In genomic region chr5:132180134-132180745, GRCh38 we compare ENCODE assay signal across 10 cellular contexts. TPM values are rescaled to one million over a fixed set of nuclear protein-coding genes. Genes with fewer than 3 reads are reported as not detected.
A peak's percentile ranks its signal among the peaks of the same experiment; 100 is the strongest.
DNase-seq lines count a peak whose midpoint lies in the region; ATAC-seq, FAIRE-seq and TF ChIP-seq lines count a peak whose summit lies in the region.
"Had no signal": no experiment of that assay in that cellular context is flagged by ENCODE, and none has a peak within 500 bp of the region (broad histone marks: within the 10 kb centered on the region; RNA-seq: fewer than 3 reads in every experiment).

No MANE protein-coding gene starts in this region.

- H3K4me3 ChIP-seq in GM06990 (replicated peaks; ENCODE audit: low read depth, low read length) (no peak overlapping the region), astrocyte (ENCODE audit: insufficient read depth, low read depth, low read length) (no peak overlapping the region), iPS-18c (ENCODE audit: insufficient read depth, low read depth, low read length) (peak overlapping the region; percentile 2; the same call in 1 of the 2 replicates), stomach (no peak overlapping the region)

- peak; percentile 59 for FAIRE-seq in astrocyte (lab: Jason Lieb, UNC)

- no peak overlapping the region for H3K27ac Mint-ChIP-seq in astrocyte (ENCODE audit: unreplicated experiment)
- H3K27ac Mint-ChIP-seq: IgD-negative memory B cell had no signal

- intact Hi-C loops in stomach (cut with DNase I; ENCODE audit: low total_unique reads) = loop anchor here (10.0 kb wide), 1 partner anchor 115 kb away; the partner anchor contains the start of gene IL3

- 16 to 19% (median 16%) methylated on average over 8 of the region's 8 CpGs for WGBS in stomach, 5 donors

- peaks cover 5% of the 10 kb centered on the region for H3K4me1 Mint-ChIP-seq in astrocyte (ENCODE audit: low read depth, unreplicated experiment)

- no peaks in the 10 kb centered on the region for H3K9me3 ChIP-seq in astrocyte (ENCODE audit: insufficient read depth, low read depth, low read length)
- H3K9me3 ChIP-seq in iPS-18c (ENCODE audit: control insufficient read depth, insufficient read depth, low read length) = no peaks in the 10 kb centered on the region
- H3K9me3 ChIP-seq in stomach = no peaks in the 10 kb centered on the region

- peak overlapping the region; percentile 8 for H3K4me2 ChIP-seq in astrocyte (ENCODE audit: low read length)

- H3K9ac ChIP-seq in astrocyte (ENCODE audit: low read length) = no peak overlapping the region

- H3K36me3 ChIP-seq in GM06990 (ENCODE audit: control insufficient read depth, insufficient read depth, low read length) (no peaks in the 10 kb centered on the region), astrocyte (ENCODE audit: insufficient read depth, low read length) (no peaks in the 10 kb centered on the region), stomach (no peaks in the 10 kb centered on the region)

- no peak for TF ChIP-seq POLR2A in stomach (IDR thresholded peaks at IDR 0.05)

- TF ChIP-seq CTCF in GM06990 (IDR thresholded peaks at IDR 0.05; ENCODE audit: insufficient read depth, low read length, poor library complexity, severe bottlenecking) (peak; percentile 73), astrocyte (IDR thresholded peaks at IDR 0.05; ENCODE audit: insufficient read depth, low read depth, low read length) (peak; percentile 89), stomach (IDR thresholded peaks at IDR 0.05) (peak in 5 of 7 experiments; percentile 49 to 74 (median 64))

- H4K20me1 ChIP-seq in astrocyte (ENCODE audit: insufficient read depth, low read length) = no peaks in the 10 kb centered on the region

- TF ChIP-seq EP300 in stomach (IDR thresholded peaks at IDR 0.05) = no peak

- H3K36me3 Mint-ChIP-seq in astrocyte (ENCODE audit: low read depth, unreplicated experiment) = peaks cover 7% of the 10 kb centered on the region
- H3K36me3 Mint-ChIP-seq: IgD-negative memory B cell had no signal

- H3K27ac ChIP-seq in astrocyte (ENCODE audit: low read depth, low read length) = no peak overlapping the region
- no peak overlapping the region for H3K27ac ChIP-seq in stomach

- no peaks in the 10 kb centered on the region for H3K27me3 Mint-ChIP-seq in astrocyte (ENCODE audit: low read depth, unreplicated experiment)
- H3K27me3 Mint-ChIP-seq: IgD-negative memory B cell, naive B cell had no signal

- ATAC-seq in HG02973 (IDR thresholded peaks at IDR 0.05; ENCODE audit: unreplicated experiment) (no peak), GM18868 (IDR thresholded peaks at IDR 0.05; ENCODE audit: unreplicated experiment) (no peak)

- H3K4me3 Mint-ChIP-seq in astrocyte (ENCODE audit: unreplicated experiment) = no peak overlapping the region
- H3K4me3 Mint-ChIP-seq: naive B cell had no signal

- no peaks in the 10 kb centered on the region for H3K27me3 ChIP-seq in GM06990 (replicated peaks; ENCODE audit: control insufficient read depth, insufficient read depth, low read length)
- H3K27me3 ChIP-seq in astrocyte (ENCODE audit: insufficient read depth, low read length) = no peaks in the 10 kb centered on the region
- no peaks in the 10 kb centered on the region for H3K27me3 ChIP-seq in stomach

- peaks cover 6% of the 10 kb centered on the region for H3K9me3 Mint-ChIP-seq in astrocyte (ENCODE audit: unreplicated experiment)
- H3K9me3 Mint-ChIP-seq: IgD-negative memory B cell had no signal

- DNase-seq in AG08395 (ENCODE audit: low spot score) (peak; percentile 74), GM06990 (ENCODE audit: extremely low read depth, insufficient read length) (no peak), NCI-H446 treated with DMSO at 0.1 percent for 48 hours (lab: John Stamatoyannopoulos, UW) (peak; percentile 62), astrocyte (ENCODE audit: low read depth) (peak; percentile 55), stomach (no peak)
- DNase-seq: naive B cell had no signal

- H3K4me1 ChIP-seq in astrocyte (ENCODE audit: insufficient read depth, low read length) = no peaks in the 10 kb centered on the region
- H3K4me1 ChIP-seq in stomach = peaks cover 0 to 18% (median 5%) of the 10 kb centered on the region in 4 donors

- H3K79me2 ChIP-seq in astrocyte (ENCODE audit: insufficient read depth, low read length) = no peaks in the 10 kb centered on the region

- H2AFZ ChIP-seq in astrocyte (ENCODE audit: low read depth, low read length) = no peak overlapping the region

RNA-seq across cellular contexts. Expression of gene P4HA2, which starts 47.4 kb away (rescaled TPM):
- total RNA-seq in astrocyte (214 and 302 TPM in 2 replicates), stomach (100 to 1,000 TPM in 1 of 5 donors, 10 to 100 TPM in 4; 18.7 to 109 (median 37.9) TPM)
- 10 to 100 TPM in 2 of 3 donors, 1 to 10 TPM in 1; 9.0 to 21.2 (median 20.4) TPM for polyA plus RNA-seq in stomach

Comparison
In these comparisons a context has a peak if more than half of its experiments do, and no peak if none do; other contexts are left out.
1. DNase-seq: peak in AG08395 (single experiment), NCI-H446 treated with DMSO at 0.1 percent for 48 hours (single experiment) and astrocyte (single experiment); none in GM06990 (single experiment) and stomach (single experiment).
2. Peak in every context shown above with its lines, with median percentiles within 50 percentile points of each other: CTCF ChIP-seq.